Comparison of ENCODE assay signal across 13 cellular contexts in the genomic region with DNA sequence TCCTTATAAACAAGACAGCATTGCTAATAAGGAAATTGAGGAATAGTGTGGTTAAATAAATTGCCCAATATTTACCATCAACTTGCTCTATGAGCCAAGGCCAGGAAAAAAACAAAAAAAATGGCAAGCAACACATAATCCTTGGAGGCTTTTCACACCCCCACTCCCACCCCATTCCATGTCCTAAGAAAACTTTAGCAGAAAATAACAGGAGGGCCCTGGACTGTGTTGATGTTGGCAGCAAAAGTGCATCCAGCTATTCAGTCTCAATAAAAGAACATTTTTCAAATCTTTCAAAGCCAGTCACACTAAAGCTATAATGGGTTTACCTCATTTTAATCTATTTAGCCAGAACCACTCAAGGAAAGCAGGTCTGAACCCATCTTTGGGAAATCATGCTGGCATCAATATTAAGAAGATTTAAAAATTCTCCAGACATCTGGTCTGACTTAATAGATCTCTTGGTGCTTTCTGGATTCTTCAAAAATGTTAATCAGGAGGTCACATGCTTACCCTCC. TPM values are rescaled to one million over a fixed set of nuclear protein-coding genes. Genes with fewer than 3 reads are reported as not detected.
DNase-seq lines count a peak whose midpoint lies in the region; ATAC-seq and TF ChIP-seq lines count a peak whose summit lies in the region.
"Had no signal": no experiment of that assay in that cellular context is flagged by ENCODE, and none has a peak within 500 bp of the region (broad histone marks: within the 10 kb centered on the region; RNA-seq: fewer than 3 reads in every experiment).

No MANE protein-coding gene starts in this region.

- H3K4me3 ChIP-seq in CD4-positive, CD25-positive, alpha-beta regulatory T cell (ENCODE audit: low read depth, low read length), result no peak overlapping the region
- H3K4me3 ChIP-seq in MG63, result no peak overlapping the region
- H3K4me3 ChIP-seq in epithelial cell of esophagus (ENCODE audit: low read length), result no peak overlapping the region
- H3K4me3 ChIP-seq: vagina had no signal

- DNase-seq in CD4-positive, CD25-positive, alpha-beta regulatory T cell, result no peak
- DNase-seq in MG63 (peak; percentile 4), epithelial cell of esophagus (ENCODE audit: low read depth) (peak; percentile 7), renal cortical epithelial cell (ENCODE audit: low read depth) (peak; percentile 49), GDM1 (lab: John Stamatoyannopoulos, UW) (no peak), NCI-H187 (lab: John Stamatoyannopoulos, UW) (no peak), EL (no peak)
- DNase-seq: DMS79; effector CD8-positive, alpha-beta T cell; NCI-H2029 had no signal

- H3K27me3 ChIP-seq in CD4-positive, CD25-positive, alpha-beta regulatory T cell (ENCODE audit: control insufficient read depth, insufficient read depth, low read length), result no peaks in the 10 kb centered on the region
- H3K27me3 ChIP-seq in MG63, result no peaks in the 10 kb centered on the region
- H3K27me3 ChIP-seq: vagina had no signal

- H3K27me3 Mint-ChIP-seq in CD4-positive, CD25-positive, alpha-beta regulatory T cell, result no peaks in the 10 kb centered on the region
- H3K27me3 Mint-ChIP-seq: activated naive CD8-positive, alpha-beta T cell had no signal

- no peak for TF ChIP-seq CTCF in epithelial cell of esophagus (IDR thresholded peaks at IDR 0.05; ENCODE audit: insufficient read depth, low read depth, low read length, missing control alignments)

- peaks cover 4% of the 10 kb centered on the region for H3K36me3 Mint-ChIP-seq in CD4-positive, CD25-positive, alpha-beta regulatory T cell

- H3K9me3 ChIP-seq in CD4-positive, CD25-positive, alpha-beta regulatory T cell (ENCODE audit: control insufficient read depth in 2 of 2, low read length in 2 of 2), result no peaks in the 10 kb centered on the region
- H3K9me3 ChIP-seq in MG63, result no peaks in the 10 kb centered on the region
- H3K9me3 ChIP-seq: vagina had no signal

- no peaks in the 10 kb centered on the region for H3K36me3 ChIP-seq in CD4-positive, CD25-positive, alpha-beta regulatory T cell (ENCODE audit: control insufficient read depth, insufficient read depth, low read length)
- no peaks in the 10 kb centered on the region for H3K36me3 ChIP-seq in MG63
- H3K36me3 ChIP-seq: vagina had no signal

- peak overlapping the region in 1 of 4 donors; percentile 29 for H3K4me3 Mint-ChIP-seq in CD4-positive, CD25-positive, alpha-beta regulatory T cell
- H3K4me3 Mint-ChIP-seq: activated naive CD8-positive, alpha-beta T cell had no signal

- H3K27ac ChIP-seq in CD4-positive, CD25-positive, alpha-beta regulatory T cell (ENCODE audit: insufficient read depth, low read length, poor library complexity, severe bottlenecking), result no peak overlapping the region
- H3K27ac ChIP-seq: vagina had no signal

- H3K4me1 Mint-ChIP-seq in CD4-positive, CD25-positive, alpha-beta regulatory T cell, result peaks cover 35 to 61% (median 43%) of the 10 kb centered on the region in 4 donors

- ATAC-seq in CD4-positive, CD25-positive, alpha-beta regulatory T cell (ENCODE audit: low read depth in 2 of 2), result no peak
- no peak for ATAC-seq in HG02852 (IDR thresholded peaks at IDR 0.05; ENCODE audit: unreplicated experiment)

- peaks cover 38% of the 10 kb centered on the region for H3K4me1 ChIP-seq in CD4-positive, CD25-positive, alpha-beta regulatory T cell (ENCODE audit: control insufficient read depth, insufficient read depth, low read length, poor library complexity, severe bottlenecking)

- peak overlapping the region in 2 of 3 donors; percentile 31 to 32 for H3K27ac Mint-ChIP-seq in CD4-positive, CD25-positive, alpha-beta regulatory T cell

- peaks cover 0 to under 1% (median 0%) of the 10 kb centered on the region in 7 donors for H3K9me3 Mint-ChIP-seq in CD4-positive, CD25-positive, alpha-beta regulatory T cell

RNA-seq across cellular contexts. Expression of gene STK17B, which starts 34.6 kb away (rescaled TPM):
- 542 TPM for total RNA-seq in CD4-positive, CD25-positive, alpha-beta regulatory T cell
- 100 to 1,000 TPM in 2 of 4 donors, 10 to 100 TPM in 2; 97.1 to 116 (median 106) TPM for polyA plus RNA-seq in CD4-positive, CD25-positive, alpha-beta regulatory T cell
- total RNA-seq in MG63 (2014; rRNA removed; shearing (Covaris generic); ENCODE audit: low replicate concordance), result 49.2 and 82.4 TPM in 2 replicates
- total RNA-seq in renal cortical epithelial cell, result 21.5 and 32.8 TPM in 2 replicates

Comparison
In these comparisons a context has a peak if more than half of its experiments do, and no peak if none do; other contexts are left out.
1. DNase-seq: peak in MG63 (single experiment), epithelial cell of esophagus (single experiment) and renal cortical epithelial cell (single experiment); none in CD4-positive, CD25-positive, alpha-beta regulatory T cell (0 of 3), GDM1 (single experiment), NCI-H187 (0 of 2) and EL (single experiment).